Comparison of ENCODE assay signal across 18 cellular contexts in genomic region chr1:204404629-204405028, GRCh38. TPM values are rescaled to one million over a fixed set of nuclear protein-coding genes. Genes with fewer than 3 reads are reported as not detected.
DNase-seq lines count a peak whose midpoint lies in the region; ATAC-seq and TF ChIP-seq lines count a peak whose summit lies in the region.
"Had no signal": no experiment of that assay in that cellular context is flagged by ENCODE, and none has a peak within 500 bp of the region (broad histone marks: within the 10 kb centered on the region; RNA-seq: fewer than 3 reads in every experiment).

No MANE protein-coding gene starts in this region.

- no peak for DNase-seq in activated T-cell treated with anti-CD3 and anti-CD28 coated beads, Interleukin-2, amount 50 U/mL, for 4 hours
- DNase-seq in activated T-cell treated with anti-CD3 and anti-CD28 coated beads, Interleukin-2, amount 50 U/mL, for 1 hour, result no peak
- no peak for DNase-seq in stimulated activated effector memory CD8-positive, alpha-beta T cell treated with anti-CD3 and anti-CD28 coated beads, Interleukin-12 subunit alpha, Interleukin-12 subunit beta, amount 100 ng/mL, for 72 hours (ENCODE audit: low spot score in 2 of 2)
- DNase-seq in HT-29 (ENCODE audit: low spot score) (no peak), AG08396 (ENCODE audit: low spot score) (no peak)
- DNase-seq: activated CD4-positive, alpha-beta T cell treated with anti-CD3 and anti-CD28 coated beads, Interleukin-2, amount 50 U/mL, for 48 hours; amygdala; gastrocnemius medialis; NCI-H2171 treated with DMSO at 0.1 percent for 48 hours; NCI-H774; SIG-M5; substantia nigra; WERI-Rb-1 had no signal

- H3K9me3 Mint-ChIP-seq in activated T-cell treated with anti-CD3 and anti-CD28 coated beads, Interleukin-2, amount 50 U/mL, for 4 hours, result no peaks in the 10 kb centered on the region
- no peaks in the 10 kb centered on the region for H3K9me3 Mint-ChIP-seq in activated naive CD8-positive, alpha-beta T cell (ENCODE audit: low read depth)
- H3K9me3 Mint-ChIP-seq in stimulated activated effector memory CD8-positive, alpha-beta T cell treated with anti-CD3 and anti-CD28 coated beads, Interleukin-12 subunit alpha, Interleukin-12 subunit beta, amount 100 ng/mL, for 72 hours, result no peaks in the 10 kb centered on the region
- H3K9me3 Mint-ChIP-seq: dendritic cell treated with granulocyte-macrophage colony-stimulating factor and Interleukin-4, amounts not matched to agents 40 ng/mL and 50 ng/mL, for 4 days; T-helper 1 cell treated with Interleukin-12 subunit alpha and Interleukin-12 subunit beta and Interleukin-4 antibody, amounts not matched to agents 30 μg/mL and 1 μg/mL, for 36 hours had no signal

- H3K36me3 Mint-ChIP-seq in activated T-cell treated with anti-CD3 and anti-CD28 coated beads, Interleukin-2, amount 50 U/mL, for 4 hours (ENCODE audit: insufficient read depth), result peaks cover 49% of the 10 kb centered on the region
- peaks cover 14% of the 10 kb centered on the region for H3K36me3 Mint-ChIP-seq in activated naive CD8-positive, alpha-beta T cell
- H3K36me3 Mint-ChIP-seq in stimulated activated effector memory CD8-positive, alpha-beta T cell treated with anti-CD3 and anti-CD28 coated beads, Interleukin-12 subunit alpha, Interleukin-12 subunit beta, amount 100 ng/mL, for 72 hours, result peaks cover 100% of the 10 kb centered on the region

- H3K27ac ChIP-seq in DOHH2 (ENCODE audit: low read depth, low read length), result no peak overlapping the region
- H3K27ac ChIP-seq: WERI-Rb-1 had no signal

- peaks cover 80% of the 10 kb centered on the region for H3K79me2 ChIP-seq in DOHH2 (ENCODE audit: control insufficient read depth, low read length)

- H3K4me2 ChIP-seq in DOHH2 (ENCODE audit: low read length), result peak overlapping the region; percentile 7; the same call in 1 of the 2 replicates

- no peaks in the 10 kb centered on the region for H3K27me3 Mint-ChIP-seq in activated T-cell treated with anti-CD3 and anti-CD28 coated beads, Interleukin-2, amount 50 U/mL, for 4 hours (ENCODE audit: low read depth)
- H3K27me3 Mint-ChIP-seq in activated naive CD8-positive, alpha-beta T cell, result no peaks in the 10 kb centered on the region
- H3K27me3 Mint-ChIP-seq: dendritic cell treated with granulocyte-macrophage colony-stimulating factor and Interleukin-4, amounts not matched to agents 40 ng/mL and 50 ng/mL, for 4 days had no signal

- peak overlapping the region; percentile 19 for H3K4me3 Mint-ChIP-seq in activated T-cell treated with anti-CD3 and anti-CD28 coated beads, Interleukin-2, amount 50 U/mL, for 4 hours
- peak overlapping the region; percentile 98 for H3K4me3 Mint-ChIP-seq in activated naive CD8-positive, alpha-beta T cell
- H3K4me3 Mint-ChIP-seq in stimulated activated effector memory CD8-positive, alpha-beta T cell treated with anti-CD3 and anti-CD28 coated beads, Interleukin-12 subunit alpha, Interleukin-12 subunit beta, amount 100 ng/mL, for 72 hours, result peak overlapping the region; percentile 4
- H3K4me3 Mint-ChIP-seq: dendritic cell treated with granulocyte-macrophage colony-stimulating factor and Interleukin-4, amounts not matched to agents 40 ng/mL and 50 ng/mL, for 4 days; T-helper 1 cell treated with Interleukin-12 subunit alpha and Interleukin-12 subunit beta and Interleukin-4 antibody, amounts not matched to agents 30 μg/mL and 1 μg/mL, for 36 hours had no signal

- H3K27ac Mint-ChIP-seq in activated naive CD8-positive, alpha-beta T cell, result peak overlapping the region; percentile 68
- peak overlapping the region; percentile 63 for H3K27ac Mint-ChIP-seq in stimulated activated effector memory CD8-positive, alpha-beta T cell treated with anti-CD3 and anti-CD28 coated beads, Interleukin-12 subunit alpha, Interleukin-12 subunit beta, amount 100 ng/mL, for 72 hours
- H3K27ac Mint-ChIP-seq: dendritic cell treated with granulocyte-macrophage colony-stimulating factor and Interleukin-4, amounts not matched to agents 40 ng/mL and 50 ng/mL, for 4 days; T-helper 1 cell treated with Interleukin-12 subunit alpha and Interleukin-12 subunit beta and Interleukin-4 antibody, amounts not matched to agents 30 μg/mL and 1 μg/mL, for 36 hours had no signal

- no peak for ATAC-seq in activated T-cell treated with anti-CD3 and anti-CD28 coated beads, Interleukin-2, amount 50 U/mL, for 4 hours
- ATAC-seq in stimulated activated effector memory CD8-positive, alpha-beta T cell treated with anti-CD3 and anti-CD28 coated beads, Interleukin-12 subunit alpha, Interleukin-12 subunit beta, amount 100 ng/mL, for 72 hours, result no peak
- no peak for ATAC-seq in HG02884 (IDR thresholded peaks at IDR 0.05; ENCODE audit: unreplicated experiment)
- ATAC-seq: gastrocnemius medialis had no signal

- peaks cover 42% of the 10 kb centered on the region for H3F3A ChIP-seq in DOHH2 (ENCODE audit: control insufficient read depth, insufficient read depth)

- H3K27me3 ChIP-seq in DOHH2 (ENCODE audit: control insufficient read depth, low read length), result no peaks in the 10 kb centered on the region
- H3K27me3 ChIP-seq: gastrocnemius medialis had no signal

- peaks cover 26% of the 10 kb centered on the region for H3K4me1 Mint-ChIP-seq in activated T-cell treated with anti-CD3 and anti-CD28 coated beads, Interleukin-2, amount 50 U/mL, for 4 hours (ENCODE audit: low read depth)
- H3K4me1 Mint-ChIP-seq in activated naive CD8-positive, alpha-beta T cell (ENCODE audit: low read depth), result peaks cover 40% of the 10 kb centered on the region
- H3K4me1 Mint-ChIP-seq in stimulated activated effector memory CD8-positive, alpha-beta T cell treated with anti-CD3 and anti-CD28 coated beads, Interleukin-12 subunit alpha, Interleukin-12 subunit beta, amount 100 ng/mL, for 72 hours, result peaks cover 22% of the 10 kb centered on the region

- H4K20me1 ChIP-seq in DOHH2 (ENCODE audit: control insufficient read depth, insufficient read depth, low read depth, low read length), result peaks cover 51% of the 10 kb centered on the region

- TF ChIP-seq CTCF in DOHH2 (IDR thresholded peaks at IDR 0.05; ENCODE audit: low read depth, low read length, poor library complexity, severe bottlenecking), result no peak

- H3K4me1 ChIP-seq in DOHH2 (ENCODE audit: control insufficient read depth, low read length), result peaks cover 17% of the 10 kb centered on the region

- no peaks in the 10 kb centered on the region for H3K9me2 ChIP-seq in DOHH2 (replicated peaks; ENCODE audit: control insufficient read depth, low read length)

- H3K9me3 ChIP-seq in DOHH2 (ENCODE audit: control insufficient read depth, insufficient read depth, low read length), result no peaks in the 10 kb centered on the region
- H3K9me3 ChIP-seq: gastrocnemius medialis had no signal

- no peak overlapping the region for H3K4me3 ChIP-seq in DOHH2 (ENCODE audit: low read length)
- H3K4me3 ChIP-seq: gastrocnemius medialis had no signal

- H3K36me3 ChIP-seq in DOHH2 (ENCODE audit: control insufficient read depth, low read length), result peaks cover 97% of the 10 kb centered on the region

RNA-seq across cellular contexts. Expression of gene PPP1R15B, which starts 7.0 kb away (rescaled TPM):
- total RNA-seq in activated T-cell treated with anti-CD3 and anti-CD28 coated beads, Interleukin-2, amount 50 U/mL, for 4 hours, result 10 to 100 TPM; 71.7 to 80.1 (median 72.9) TPM
- total RNA-seq in HT-29 (2014; rRNA removed; shearing (Covaris generic)), result 32.6 and 40.7 TPM in 2 replicates

RNA-seq across cellular contexts. Expression of gene PLEKHA6, which starts 44.9 kb away (rescaled TPM):
- under 1 TPM; 0.19 to 0.61 (median 0.29) TPM for total RNA-seq in activated T-cell treated with anti-CD3 and anti-CD28 coated beads, Interleukin-2, amount 50 U/mL, for 4 hours
- total RNA-seq in HT-29 (2014; rRNA removed; shearing (Covaris generic)), result 76.7 and 88.6 TPM in 2 replicates

Comparison
In these comparisons a context has a peak if more than half of its experiments do, and no peak if none do; other contexts are left out.
1. H3K4me3 Mint-ChIP-seq: peak in every context shown above with its lines; median percentile 98 in activated naive CD8-positive, alpha-beta T cell; 19 in activated T-cell treated with anti-CD3 and anti-CD28 coated beads, Interleukin-2, amount 50 U/mL, for 4 hours; 4 in stimulated activated effector memory CD8-positive, alpha-beta T cell treated with anti-CD3 and anti-CD28 coated beads, Interleukin-12 subunit alpha, Interleukin-12 subunit beta, amount 100 ng/mL, for 72 hours.
2. RNA of gene PLEKHA6, which starts 44.9 kb away (total RNA-seq): 76.7 to 88.6 TPM in HT-29; 0.19 to 0.61 TPM in activated T-cell treated with anti-CD3 and anti-CD28 coated beads, Interleukin-2, amount 50 U/mL, for 4 hours; every median in the first group is over 10 times any median in the second.